Comparison of ENCODE assay signal across 8 cellular contexts in the genomic region with DNA sequence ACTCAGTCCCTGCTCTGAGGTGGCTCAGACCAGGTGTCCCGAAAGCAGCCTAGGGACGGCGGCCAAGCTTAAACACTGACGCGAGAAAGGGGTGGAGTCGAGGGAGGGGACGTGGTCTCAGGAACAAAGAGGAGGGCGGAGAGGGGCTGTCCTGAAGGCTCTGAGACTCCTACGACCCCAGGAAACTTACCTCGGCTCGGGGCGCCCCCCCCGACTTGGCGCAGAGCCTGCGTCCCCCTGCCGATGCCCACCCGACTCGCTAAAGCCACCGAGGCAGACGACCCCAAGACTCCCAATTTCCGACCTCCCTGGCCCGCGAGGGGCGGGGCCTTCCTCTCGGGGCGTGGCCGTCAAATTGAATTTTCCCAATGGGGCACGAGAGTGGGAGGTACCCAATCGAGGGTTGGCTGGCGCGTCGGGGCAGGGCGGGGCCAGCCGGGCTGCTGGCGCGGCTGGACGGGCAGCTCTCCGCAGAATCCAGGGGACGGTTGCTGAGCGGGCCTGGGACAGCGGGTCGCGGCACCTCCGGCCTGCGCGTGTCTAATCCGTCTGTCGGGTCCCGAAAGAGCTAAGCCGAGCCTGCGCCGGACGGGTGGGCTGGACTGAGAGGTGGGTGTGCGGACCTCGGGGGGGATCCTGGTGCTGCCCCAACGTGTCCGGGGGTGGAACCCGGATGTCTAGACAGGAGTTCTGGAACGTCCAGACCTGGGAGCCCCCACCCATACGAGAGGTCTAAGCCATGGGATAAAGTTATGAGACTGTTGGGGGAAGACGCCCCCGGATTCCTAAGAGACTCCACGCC. TPM values are rescaled to one million over a fixed set of nuclear protein-coding genes. Genes with fewer than 3 reads are reported as not detected.
DNase-seq lines count a peak whose midpoint lies in the region; ATAC-seq and TF ChIP-seq lines count a peak whose summit lies in the region.

SMTN (plus strand) TSS at position 471 of the 802 bp plus-strand sequence. CDS start 1,941 bp downstream, outside the sequence.

- H3K9me3 Mint-ChIP-seq in CD4-positive, alpha-beta memory T cell = no peaks in the 10 kb centered on the region
- no peaks in the 10 kb centered on the region for H3K9me3 Mint-ChIP-seq in mesothelial cell of epicardium

- H3K4me1 ChIP-seq in CD4-positive, alpha-beta memory T cell (ENCODE audit: insufficient read depth, low read length) = peaks cover 43% of the 10 kb centered on the region
- H3K4me1 ChIP-seq in NT2/D1 (ENCODE audit: insufficient read depth, insufficient read length) = peaks cover 20% of the 10 kb centered on the region

- no peaks in the 10 kb centered on the region for H3K9me3 ChIP-seq in CD4-positive, alpha-beta memory T cell (ENCODE audit: control insufficient read depth in 1 of 2, low read length in 2 of 2)
- H3K9me3 ChIP-seq in NT2/D1 (ENCODE audit: insufficient read depth, low read length) = no peaks in the 10 kb centered on the region

- intact Hi-C loops in CD4-positive, alpha-beta memory T cell (cut with micrococcal nuclease) = loop anchor here (1.0 kb wide), 1 partner anchor 112 kb away; the partner anchor contains the start of gene TUG1

- in situ Hi-C loops in endometrial microvascular endothelial cells (cut with HindIII; ENCODE audit: inconsistent ontology term, low pct_unique_long_range_greater_than_20kb, low sequenced_read_pairs) = no loop called here

- CTCF ChIA-PET in CD4-positive, alpha-beta memory T cell (lab: Charles Lee; ENCODE audit: partially characterized antibody) = interaction anchor here (4.6 kb wide), 1 partner anchor 160 kb away, joined by 42 read pairs; no protein-coding TSS in a partner anchor

- peak; percentile 49 for ATAC-seq in GM19455 (IDR thresholded peaks at IDR 0.05; ENCODE audit: unreplicated experiment)

- no peaks in the 10 kb centered on the region for H3K36me3 ChIP-seq in CD4-positive, alpha-beta memory T cell (ENCODE audit: insufficient read depth, low read length)
- H3K36me3 ChIP-seq in NT2/D1 (ENCODE audit: insufficient read depth, insufficient read length, low read length) = peaks cover 21% of the 10 kb centered on the region

- H3K27ac ChIP-seq in CD4-positive, alpha-beta memory T cell (ENCODE audit: low read depth, low read length) = peak within 1 kb of the TSS; percentile 25

- H3K36me3 Mint-ChIP-seq in CD4-positive, alpha-beta memory T cell = no peaks in the 10 kb centered on the region
- no peaks in the 10 kb centered on the region for H3K36me3 Mint-ChIP-seq in mesothelial cell of epicardium

- peak; percentile 82 to 86 (median 84) for DNase-seq in CD4-positive, alpha-beta memory T cell
- peak; percentile 67 for DNase-seq in HS-27A (ENCODE audit: low read depth)
- peak; percentile 78 for DNase-seq in NT2/D1 (ENCODE audit: low read depth, low spot score)
- peak; percentile 73 for DNase-seq in activated CD8-positive, alpha-beta memory T cell treated with anti-CD3 and anti-CD28 coated beads, Interleukin-2, amount 50 U/mL, for 24 hours (ENCODE audit: extremely low read depth)
- DNase-seq in mesothelial cell of epicardium (ENCODE audit: low spot score in 2 of 2, unreplicated experiment in 2 of 2) = peak; percentile 87 to 97
- DNase-seq in stimulated activated CD8-positive, alpha-beta memory T cell treated with anti-CD3 and anti-CD28 coated beads, Interleukin-15, amount 100 ng/mL, for 4 hours (ENCODE audit: low read depth in 2 of 2) = peak; percentile 65 to 74

- no peaks in the 10 kb centered on the region for H3K27me3 ChIP-seq in CD4-positive, alpha-beta memory T cell (ENCODE audit: insufficient read depth, low read length)
- H3K27me3 ChIP-seq in NT2/D1 (ENCODE audit: insufficient read depth, insufficient read length) = no peaks in the 10 kb centered on the region

- peak within 1 kb of the TSS; percentile 88 for H3K9ac ChIP-seq in NT2/D1 (ENCODE audit: insufficient read length, low read depth)

- H3K4me3 ChIP-seq in CD4-positive, alpha-beta memory T cell (ENCODE audit: low read length in 2 of 2) = peak within 1 kb of the TSS; percentile 0 to 71
- H3K4me3 ChIP-seq in NT2/D1 (ENCODE audit: insufficient read length, low read depth) = peak within 1 kb of the TSS; percentile 70

- H3K4me1 Mint-ChIP-seq in CD4-positive, alpha-beta memory T cell = peaks cover 18 to 40% (median 28%) of the 10 kb centered on the region in 4 donors
- H3K4me1 Mint-ChIP-seq in mesothelial cell of epicardium = peaks cover 37% of the 10 kb centered on the region

- no peaks in the 10 kb centered on the region for H3K27me3 Mint-ChIP-seq in CD4-positive, alpha-beta memory T cell
- no peaks in the 10 kb centered on the region for H3K27me3 Mint-ChIP-seq in mesothelial cell of epicardium (ENCODE audit: low read depth)

- POLR2A ChIA-PET in CD4-positive, alpha-beta memory T cell (lab: Charles Lee; ENCODE audit: partially characterized antibody) = interaction anchor here (0.9 to 2.4 kb wide), 8 partner anchors 12 to 446 kb away, joined by 3 to 12 read pairs (median 3); partner anchors contain the start of genes MORC2, SELENOM and TUG1

- H3K27ac Mint-ChIP-seq in CD4-positive, alpha-beta memory T cell = peak within 1 kb of the TSS; percentile 52 to 87 (median 73)
- H3K27ac Mint-ChIP-seq in mesothelial cell of epicardium = peak within 1 kb of the TSS; percentile 98

- no peak for TF ChIP-seq CTCF in mesothelial cell of epicardium (IDR thresholded peaks at IDR 0.05; ENCODE audit: unreplicated experiment)

- peak within 1 kb of the TSS; percentile 85 to 92 (median 90) for H3K4me3 Mint-ChIP-seq in CD4-positive, alpha-beta memory T cell
- peak within 1 kb of the TSS; percentile 90 for H3K4me3 Mint-ChIP-seq in mesothelial cell of epicardium

RNA-seq across cellular contexts. Expression of gene SMTN, which starts in this region (rescaled TPM):
- 1 to 10 TPM; 1.6 to 1.7 TPM for total RNA-seq in CD4-positive, alpha-beta memory T cell
- polyA plus RNA-seq in CD4-positive, alpha-beta memory T cell = under 1 TPM; 0.34 to 0.78 TPM
- total RNA-seq in endometrial microvascular endothelial cells (ENCODE audit: inconsistent ontology term) = 275 TPM
- total RNA-seq in mesothelial cell of epicardium = 67.0 to 72.7 TPM (median 72.2 TPM) in 3 replicates

Comparison
In these comparisons a context has a peak if more than half of its experiments do, and no peak if none do; other contexts are left out.
1. Peak in every context shown above with its lines: DNase-seq, ATAC-seq, H3K4me3 ChIP-seq and H3K27ac ChIP-seq.
2. RNA of gene SMTN (total RNA-seq): 275 TPM in endometrial microvascular endothelial cells (single experiment) and 67.0 to 72.7 TPM in mesothelial cell of epicardium; 1.6 to 1.7 TPM in CD4-positive, alpha-beta memory T cell; every median in the first group is over 10 times any median in the second.